Comparison of ENCODE assay signal across 1 cellular context in genomic region chr15:31320022-31320421, GRCh38.
TF ChIP-seq lines count a peak whose summit lies in the region.

No MANE protein-coding gene starts in this region.

TF ChIP-seq in H1, 55 proteins besides CTCF, POLR2A, EP300 and RAD21 (continued from another document):
- TF ChIP-seq, protein P1, sequence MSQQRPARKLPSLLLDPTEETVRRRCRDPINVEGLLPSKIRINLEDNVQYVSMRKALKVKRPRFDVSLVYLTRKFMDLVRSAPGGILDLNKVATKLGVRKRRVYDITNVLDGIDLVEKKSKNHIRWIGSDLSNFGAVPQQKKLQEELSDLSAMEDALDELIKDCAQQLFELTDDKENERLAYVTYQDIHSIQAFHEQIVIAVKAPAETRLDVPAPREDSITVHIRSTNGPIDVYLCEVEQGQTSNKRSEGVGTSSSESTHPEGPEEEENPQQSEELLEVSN (IDR thresholded peaks at IDR 0.05) = no peak
- no peak for TF ChIP-seq FOSL1 (IDR thresholded peaks at IDR 0.05; ENCODE audit: insufficient read depth, low read depth, low read length)
- TF ChIP-seq MAX (IDR thresholded peaks at IDR 0.05) = no peak
- no peak for TF ChIP-seq MAFK (IDR thresholded peaks at IDR 0.05; ENCODE audit: low read depth, low read length)
- TF ChIP-seq TBP (IDR thresholded peaks at IDR 0.05; ENCODE audit: low read depth, low read length) = no peak
- no peak for TF ChIP-seq JUND (IDR thresholded peaks at IDR 0.05; ENCODE audit: low read length)
- TF ChIP-seq BACH1 (IDR thresholded peaks at IDR 0.05; ENCODE audit: low read length) = no peak
- no peak for TF ChIP-seq BRCA1 (IDR thresholded peaks at IDR 0.05; ENCODE audit: low read depth, low read length)
